Comparison of ENCODE assay signal across 27 cellular contexts in genomic region chr15:93068581-93069199, GRCh38. TPM values are rescaled to one million over a fixed set of nuclear protein-coding genes. Genes with fewer than 3 reads are reported as not detected.
DNase-seq lines count a peak whose midpoint lies in the region; ATAC-seq, FAIRE-seq and TF ChIP-seq lines count a peak whose summit lies in the region.
"Had no signal": no experiment of that assay in that cellular context is flagged by ENCODE, and none has a peak within 500 bp of the region (broad histone marks: within the 10 kb centered on the region; RNA-seq: fewer than 3 reads in every experiment).

No MANE protein-coding gene starts in this region.

- no peak overlapping the region for H3K18ac ChIP-seq in H1 (ENCODE audit: extremely low read depth, low read length)

- no peak for TF ChIP-seq CTCF in breast epithelium (IDR thresholded peaks at IDR 0.05)
- no peak for TF ChIP-seq CTCF in MCF 10A (IDR thresholded peaks at IDR 0.05; ENCODE audit: unreplicated experiment)
- no peak for TF ChIP-seq CTCF in H1 (IDR thresholded peaks at IDR 0.05; ENCODE audit: control extremely low read depth in 1 of 3, insufficient read depth in 1 of 3, low read depth in 1 of 3, low read length in 3 of 3)
- no peak for TF ChIP-seq CTCF in neural progenitor cell (IDR thresholded peaks at IDR 0.05)
- TF ChIP-seq CTCF in type B pancreatic cell (conservative IDR thresholded peaks at IDR 0.05) = no peak
- TF ChIP-seq CTCF in left lung (IDR thresholded peaks at IDR 0.05) = no peak

- no peak for TF ChIP-seq EP300 in H1 (IDR thresholded peaks at IDR 0.05; ENCODE audit: borderline replicate concordance in 1 of 2, low read depth in 2 of 2, low read length in 2 of 2)

- no peak for ATAC-seq in HG03565 (IDR thresholded peaks at IDR 0.05; ENCODE audit: unreplicated experiment)
- ATAC-seq in left lung = no peak
- ATAC-seq: body of pancreas, Panc1, sciatic nerve, T-helper 17 cell had no signal

- H3F3A ChIP-seq in neural progenitor cell (ENCODE audit: low read depth) = peaks cover 94% of the 10 kb centered on the region

- H3K4me1 Mint-ChIP-seq in MCF 10A (ENCODE audit: insufficient read depth, unreplicated experiment) = peaks cover 10% of the 10 kb centered on the region
- H3K4me1 Mint-ChIP-seq in neural progenitor cell = peaks cover 70% of the 10 kb centered on the region
- H3K4me1 Mint-ChIP-seq in type B pancreatic cell (ENCODE audit: unreplicated experiment) = peaks cover 55% of the 10 kb centered on the region

- H3K36me3 ChIP-seq in breast epithelium (no peaks in the 10 kb centered on the region), H1 (ENCODE audit: control insufficient read depth in 2 of 4, insufficient read depth in 4 of 4, low read length in 3 of 4) (peaks cover 5 to 48% (median 13%) of the 10 kb centered on the region in 4 experiments), neural progenitor cell (peaks cover 6% of the 10 kb centered on the region), left lung (no peaks in the 10 kb centered on the region)
- H3K36me3 ChIP-seq: upper lobe of left lung had no signal

- no peak overlapping the region for H4K8ac ChIP-seq in H1 (ENCODE audit: extremely low read depth, insufficient read depth, low read length)

- no peak overlapping the region for H3K56ac ChIP-seq in H1 (replicated peaks; ENCODE audit: insufficient read length, low read depth, low read length)

- H3K9me3 ChIP-seq in breast epithelium (no peaks in the 10 kb centered on the region), H1 (ENCODE audit: insufficient read depth in 2 of 2, low read depth in 1 of 2, low read length in 1 of 2) (no peaks in the 10 kb centered on the region), neural progenitor cell (ENCODE audit: low read depth) (no peaks in the 10 kb centered on the region), left lung (no peaks in the 10 kb centered on the region)
- H3K9me3 ChIP-seq: body of pancreas, Caco-2, upper lobe of left lung had no signal

- peaks cover 9% of the 10 kb centered on the region; the same call in 1 of the 2 replicates for H3K23me2 ChIP-seq in H1 (ENCODE audit: low read depth, low read length)

- H2BK120ac ChIP-seq in H1 (replicated peaks; ENCODE audit: low read depth, low read length) = no peak overlapping the region

- H3K36me3 Mint-ChIP-seq in MCF 10A (ENCODE audit: insufficient read depth, unreplicated experiment) = no peaks in the 10 kb centered on the region
- peaks cover 37% of the 10 kb centered on the region for H3K36me3 Mint-ChIP-seq in neural progenitor cell
- peaks cover 19% of the 10 kb centered on the region for H3K36me3 Mint-ChIP-seq in type B pancreatic cell

- WGBS in H1 (ENCODE audit: extremely low coverage in 1 of 2, insufficient coverage in 1 of 2, insufficient read length in 1 of 2, insufficient replicate concordance in 2 of 2, low coverage in 1 of 2, low lambda C conversion rate in 2 of 2, missing lambda C conversion rate in 1 of 2), 2 experiments = 90% methylated on average over 6 of the region's 6 CpGs; no CpG with 5 or more reads in 1 of the 2 experiments

- no peak overlapping the region for H3K14ac ChIP-seq in H1 (ENCODE audit: insufficient read length)

- H3K79me1 ChIP-seq in H1 (ENCODE audit: low read depth, low read length) = peaks cover 22% of the 10 kb centered on the region

- H2AK5ac ChIP-seq in H1 (ENCODE audit: low read depth, low read length) = 0 out of 2 replicates have a peak overlapping the region, but pooled peaks have one; percentile 59

- POLR2A ChIA-PET in MCF 10A (lab: Yijun Ruan, JAX) = no interaction called here
- POLR2A ChIA-PET in H1 (lab: Charles Lee; ENCODE audit: partially characterized antibody) = interaction anchor here (1.0 to 7.8 kb wide), 2 partner anchors 7 to 19 kb away, joined by 4 to 62 read pairs; no protein-coding TSS in a partner anchor

- peaks cover 0 to 18% of the 10 kb centered on the region in 2 donors for H3K4me1 ChIP-seq in breast epithelium
- H3K4me1 ChIP-seq in H1 (replicated peaks in 1 of 4; ENCODE audit: control insufficient read depth in 3 of 4, insufficient read depth in 4 of 4, low read length in 3 of 4) = peaks cover 15 to 47% (median 30%) of the 10 kb centered on the region in 4 experiments
- peaks cover 83% of the 10 kb centered on the region for H3K4me1 ChIP-seq in neural progenitor cell
- peaks cover 0 to 18% of the 10 kb centered on the region in 2 donors for H3K4me1 ChIP-seq in left lung

- H2BK5ac ChIP-seq in H1 (ENCODE audit: low read depth, low read length) = no peak overlapping the region

- no TSS peak for BruUV-seq in MCF 10A (replicated peaks; lab: Mats Ljungman, UMichigan)

- H4K20me1 ChIP-seq in H1 (replicated peaks in 1 of 2; ENCODE audit: control insufficient read depth in 1 of 2, insufficient read depth in 2 of 2, low read length in 2 of 2) (peaks cover 32 to 33% of the 10 kb centered on the region in 2 experiments), neural progenitor cell (ENCODE audit: low read depth) (peaks cover 98% of the 10 kb centered on the region)

- intact Hi-C loops in breast epithelium (cut with DNase I; ENCODE audit: low total_unique reads) = no loop called here
- intact Hi-C loops in MCF 10A (cut with micrococcal nuclease) = no loop called here
- intact Hi-C loops in left lung (cut with DNase I) = no loop called here

- no peak overlapping the region for H2BK20ac ChIP-seq in H1 (ENCODE audit: low read length)

- no peak overlapping the region for H2BK12ac ChIP-seq in H1 (ENCODE audit: low read depth, low read length)

- no peak overlapping the region for H3K27ac Mint-ChIP-seq in MCF 10A (ENCODE audit: low read depth, unreplicated experiment)
- H3K27ac Mint-ChIP-seq in neural progenitor cell = peak overlapping the region; percentile 80
- H3K27ac Mint-ChIP-seq in type B pancreatic cell = no peak overlapping the region
- H3K27ac Mint-ChIP-seq: activated CD4-positive, alpha-beta memory T cell treated with anti-CD3 and anti-CD28 coated beads, Interleukin-2, amount 10 ng/mL, durations not matched to agents 7 days and 5 days; activated naive CD4-positive, alpha-beta T cell treated with anti-CD3 and anti-CD28 coated beads for 36 hours; CD14-positive monocyte; T-helper 17 cell had no signal

- H3K4me3 ChIP-seq in breast epithelium (peak overlapping the region in 2 of 3 donors; percentile 79 to 82), H1 (ENCODE audit: extremely low read depth in 1 of 4, insufficient read depth in 2 of 4, low read depth in 3 of 4, low read length in 4 of 4) (no peak overlapping the region), neural progenitor cell (peak overlapping the region; percentile 95), left lung (no peak overlapping the region)
- H3K4me3 ChIP-seq: body of pancreas, upper lobe of left lung had no signal

- H3K23ac ChIP-seq in H1 (ENCODE audit: insufficient read length) = no peak overlapping the region

- no peak for FAIRE-seq in H1 (lab: Jason Lieb, UNC)
- FAIRE-seq: frontal cortex, G401.6 had no signal

- DNase-seq in breast epithelium (ENCODE audit: low spot score in 2 of 2) (no peak), MCF 10A (ENCODE audit: unreplicated experiment) (no peak), H1 (ENCODE audit: low read depth in 1 of 2, low spot score in 2 of 2) (no peak), neural progenitor cell (ENCODE audit: low spot score) (peak; percentile 47), type B pancreatic cell (ENCODE audit: extremely low spot score, unreplicated experiment) (no peak), left lung (no peak), DMS 273 treated with DMSO at 0.1 percent for 48 hours (lab: John Stamatoyannopoulos, UW) (no peak)
- DNase-seq: activated CD4-positive, alpha-beta memory T cell treated with anti-CD3 and anti-CD28 coated beads, Interleukin-2, amount 10 ng/mL, durations not matched to agents 7 days and 5 days; activated naive CD4-positive, alpha-beta T cell treated with anti-CD3 and anti-CD28 coated beads for 36 hours; body of pancreas; Caco-2; GOT3; NCI-H1417 treated with DMSO at 0.1 percent for 48 hours; NCI-H2107; NCI-H345; NCI-H748 treated with DMSO at 0.1 percent for 48 hours; SHP77; stimulated activated CD4-positive, alpha-beta T cell treated with anti-CD3 and anti-CD28 coated beads, Interleukin-4, amount 100 ng/mL, for 24 hours; T-helper 17 cell had no signal

- H3K4ac ChIP-seq in H1 (replicated peaks; ENCODE audit: insufficient read length, low read depth, low read length) = no peak overlapping the region

- H3K9ac ChIP-seq in H1 (replicated peaks in 1 of 4; ENCODE audit: extremely low read depth in 1 of 4, low read depth in 3 of 4, low read length in 3 of 4) = no peak overlapping the region
- H3K9ac ChIP-seq in neural progenitor cell = no peak overlapping the region

- no peak for TF ChIP-seq RAD21 in H1 (IDR thresholded peaks at IDR 0.05 in 1 of 2, conservative IDR thresholded peaks at IDR 0.05 in 1 of 2; ENCODE audit: low read depth in 2 of 2, low read length in 2 of 2)

- H3K27ac ChIP-seq in breast epithelium (peak overlapping the region; percentile 66 to 85), H1 (ENCODE audit: low read depth, low read length) (no peak overlapping the region), neural progenitor cell (peak overlapping the region; percentile 85), left lung (no peak overlapping the region)
- H3K27ac ChIP-seq: 22Rv1, body of pancreas, upper lobe of left lung had no signal

- H4K5ac ChIP-seq in H1 (ENCODE audit: insufficient read length, low read depth, low read length) = no peak overlapping the region

- H3K4me3 Mint-ChIP-seq in MCF 10A (ENCODE audit: unreplicated experiment) (no peak overlapping the region), neural progenitor cell (no peak overlapping the region), type B pancreatic cell (peak overlapping the region; percentile 77)
- H3K4me3 Mint-ChIP-seq: activated CD4-positive, alpha-beta memory T cell treated with anti-CD3 and anti-CD28 coated beads, Interleukin-2, amount 10 ng/mL, durations not matched to agents 7 days and 5 days; activated naive CD4-positive, alpha-beta T cell treated with anti-CD3 and anti-CD28 coated beads for 36 hours; CD14-positive monocyte; T-helper 17 cell had no signal

- H3K9me3 Mint-ChIP-seq in MCF 10A (ENCODE audit: unreplicated experiment) = no peaks in the 10 kb centered on the region
- peaks cover 5% of the 10 kb centered on the region for H3K9me3 Mint-ChIP-seq in neural progenitor cell
- no peaks in the 10 kb centered on the region for H3K9me3 Mint-ChIP-seq in type B pancreatic cell
- H3K9me3 Mint-ChIP-seq: activated CD4-positive, alpha-beta memory T cell treated with anti-CD3 and anti-CD28 coated beads, Interleukin-2, amount 10 ng/mL, durations not matched to agents 7 days and 5 days; activated naive CD4-positive, alpha-beta T cell treated with anti-CD3 and anti-CD28 coated beads for 36 hours had no signal

- no peak overlapping the region for H2BK15ac ChIP-seq in H1 (ENCODE audit: low read length)

- no peak overlapping the region for H4K91ac ChIP-seq in H1 (replicated peaks; ENCODE audit: insufficient read length, low read length)

- no peak for TF ChIP-seq POLR2A in breast epithelium (IDR thresholded peaks at IDR 0.05)
- TF ChIP-seq POLR2A in H1 (IDR thresholded peaks at IDR 0.05; ENCODE audit: control extremely low read depth in 1 of 2, low read depth in 2 of 2, low read length in 2 of 2) = no peak

- H3K4me2 ChIP-seq in H1 (ENCODE audit: insufficient read depth in 1 of 2, low read depth in 2 of 2, low read length in 2 of 2) = peak overlapping the region in 1 of 2 experiments; percentile 44; a peak in 2 of 4 replicates
- peak overlapping the region; percentile 100 for H3K4me2 ChIP-seq in neural progenitor cell

- H3K79me2 ChIP-seq in H1 (ENCODE audit: control insufficient read depth in 1 of 2, insufficient read depth in 2 of 2, low read length in 2 of 2) = peaks cover 23 to 94% of the 10 kb centered on the region in 2 experiments
- peaks cover 100% of the 10 kb centered on the region for H3K79me2 ChIP-seq in neural progenitor cell (ENCODE audit: low read depth)

- H3K27me3 Mint-ChIP-seq in MCF 10A (ENCODE audit: insufficient read depth, unreplicated experiment) (no peaks in the 10 kb centered on the region), neural progenitor cell (ENCODE audit: insufficient read depth, low read depth) (peaks cover 3% of the 10 kb centered on the region), type B pancreatic cell (no peaks in the 10 kb centered on the region)

- CTCF ChIA-PET in MCF 10A (lab: Yijun Ruan, JAX) (interaction anchor here (0.6 to 1.4 kb wide), 5 partner anchors 39 to 1051 kb away, joined by 3 to 8 read pairs (median 3); no protein-coding TSS in a partner anchor), H1 (lab: Charles Lee; ENCODE audit: partially characterized antibody) (interaction anchor here (0.8 to 7.4 kb wide), 8 partner anchors 10 to 1051 kb away, joined by 3 to 56 read pairs (median 4); partner anchors contain the start of gene RGMA)

- H2AFZ ChIP-seq in H1 (ENCODE audit: low read length) (no peak overlapping the region), neural progenitor cell (replicated peaks) (no peak overlapping the region)

- no peaks in the 10 kb centered on the region for H3K27me3 ChIP-seq in breast epithelium
- H3K27me3 ChIP-seq in H1 (replicated peaks in 1 of 4; ENCODE audit: control insufficient read depth in 3 of 4, extremely low read depth in 1 of 4, insufficient read depth in 3 of 4, low read length in 3 of 4) = no peaks in the 10 kb centered on the region
- no peaks in the 10 kb centered on the region for H3K27me3 ChIP-seq in neural progenitor cell
- peaks cover 14 to 49% of the 10 kb centered on the region in 2 donors for H3K27me3 ChIP-seq in left lung
- H3K27me3 ChIP-seq: body of pancreas had no signal

RNA-seq across cellular contexts. Expression of gene RGMA, which starts 20.3 kb away (rescaled TPM):
- total RNA-seq in breast epithelium = 10 to 100 TPM in 2 of 3 donors, 1 to 10 TPM in 1; 9.7 to 17.7 (median 14.4) TPM
- total RNA-seq in MCF 10A (2022) = 0.37 and 0.51 TPM in 2 replicates
- total RNA-seq in H1 (2021; fragmentation: NEBNext Ultra II Directional; extraction: Animal tissue kit (Norgen Biotek cat#: 25700)) = 39.8 and 41.8 TPM in 2 replicates
- 19.9 and 49.3 TPM in 2 replicates for polyA plus RNA-seq in H1 (2011; rRNA removed)
- polyA plus RNA-seq in H1 (2011; cell fraction: cytosol; rRNA removed) = 22.2 TPM
- 36.3 TPM for polyA plus RNA-seq in H1 (2011; cell fraction: nucleus; rRNA removed)
- polyA plus RNA-seq in H1 (2012, experiment 1 of 2) = 29.1 to 45.4 TPM (median 42.0 TPM) in 4 replicates
- polyA plus RNA-seq in H1 (2012, experiment 2 of 2) = 30.6 TPM
- polyA plus RNA-seq in H1 (2013, experiment 1 of 2) = 21.1 TPM
- 23.0 TPM for polyA plus RNA-seq in H1 (2013, experiment 2 of 2)
- 10.0 and 13.8 TPM in 2 replicates for polyA minus RNA-seq in H1 (2011; rRNA and poly(A)+ RNA removed)
- 25.5 TPM for polyA minus RNA-seq in H1 (2011; cell fraction: cytosol; rRNA and poly(A)+ RNA removed)
- 27.8 TPM for polyA minus RNA-seq in H1 (2011; cell fraction: nucleus; rRNA and poly(A)+ RNA removed)
- total RNA-seq in neural progenitor cell (ENCODE audit: low replicate concordance) = 41.4 and 85.1 TPM in 2 replicates
- 37.0 and 41.6 TPM in 2 replicates for total RNA-seq in type B pancreatic cell (ENCODE audit: low replicate concordance)
- 1 to 10 TPM; 4.6 to 5.7 TPM for total RNA-seq in left lung
- total RNA-seq: T-helper 17 cell had no signal

Comparison
In these comparisons a context has a peak if more than half of its experiments do, and no peak if none do; other contexts are left out.
1. H3K27ac ChIP-seq: peak in breast epithelium (2 of 2) and neural progenitor cell (single experiment); none in H1 (single experiment) and left lung (0 of 2).
2. H3K4me3 ChIP-seq: peak in breast epithelium (2 of 3) and neural progenitor cell (single experiment); none in H1 (0 of 4) and left lung (0 of 2).